Comparison of ENCODE assay signal across 1 cellular context in the genomic region with DNA sequence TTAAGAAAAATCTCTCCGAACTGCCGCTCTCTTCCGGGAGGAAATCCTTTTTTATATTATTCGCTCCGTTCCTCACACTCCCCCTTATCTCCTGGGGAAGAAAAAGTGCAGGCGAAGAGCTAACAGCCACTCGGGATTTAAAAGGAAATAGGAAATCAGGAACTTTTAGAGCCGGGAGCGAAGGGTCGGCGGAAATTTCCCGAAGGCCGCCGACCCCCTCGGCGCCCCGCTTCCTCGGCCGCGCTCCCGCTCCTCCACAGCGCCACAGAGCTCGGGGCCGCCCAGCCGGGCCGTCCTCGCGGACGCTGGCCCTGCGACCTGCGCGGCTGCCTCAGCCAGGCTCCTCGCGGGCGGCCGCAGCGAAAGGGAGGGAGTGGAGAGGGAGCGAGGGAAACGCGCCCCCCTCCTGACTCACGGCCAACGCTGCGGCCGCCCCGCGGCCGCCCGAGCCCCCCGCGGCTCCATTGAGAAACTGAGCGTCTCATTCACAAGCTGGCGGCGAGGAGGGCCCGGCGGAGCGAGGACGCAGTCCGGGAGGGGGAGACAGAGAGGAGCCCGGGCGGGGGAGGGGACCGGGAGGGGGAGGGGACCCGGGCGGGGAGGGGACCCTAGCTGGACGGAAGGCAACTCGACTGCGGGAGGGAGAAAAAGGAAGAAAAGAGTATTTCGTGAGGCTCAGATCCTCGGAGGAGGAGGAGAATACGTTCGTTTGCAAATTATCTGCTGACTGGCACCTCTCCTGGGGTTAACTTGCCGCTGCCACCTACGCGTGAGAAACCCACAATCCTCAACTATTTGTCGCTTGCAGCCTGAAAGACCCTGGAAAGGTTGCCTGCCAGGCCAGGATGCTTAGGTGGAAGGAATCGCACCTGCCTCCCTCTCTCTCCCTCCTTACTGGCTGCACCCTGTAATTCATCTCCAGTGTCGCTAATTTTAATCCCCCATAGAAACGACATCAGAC.
A peak's percentile ranks its signal among the peaks of the same experiment; 100 is the strongest.
TF ChIP-seq lines count a peak whose summit lies in the region.

A gene (minus strand): TSS at position 368 of the 961 bp plus-strand sequence. CDS start 539 bp downstream, outside the sequence.

TF ChIP-seq in HEK293, 187 proteins besides CTCF, POLR2A, EP300 and RAD21 (continued from another document):
- TF ChIP-seq, protein P1, sequence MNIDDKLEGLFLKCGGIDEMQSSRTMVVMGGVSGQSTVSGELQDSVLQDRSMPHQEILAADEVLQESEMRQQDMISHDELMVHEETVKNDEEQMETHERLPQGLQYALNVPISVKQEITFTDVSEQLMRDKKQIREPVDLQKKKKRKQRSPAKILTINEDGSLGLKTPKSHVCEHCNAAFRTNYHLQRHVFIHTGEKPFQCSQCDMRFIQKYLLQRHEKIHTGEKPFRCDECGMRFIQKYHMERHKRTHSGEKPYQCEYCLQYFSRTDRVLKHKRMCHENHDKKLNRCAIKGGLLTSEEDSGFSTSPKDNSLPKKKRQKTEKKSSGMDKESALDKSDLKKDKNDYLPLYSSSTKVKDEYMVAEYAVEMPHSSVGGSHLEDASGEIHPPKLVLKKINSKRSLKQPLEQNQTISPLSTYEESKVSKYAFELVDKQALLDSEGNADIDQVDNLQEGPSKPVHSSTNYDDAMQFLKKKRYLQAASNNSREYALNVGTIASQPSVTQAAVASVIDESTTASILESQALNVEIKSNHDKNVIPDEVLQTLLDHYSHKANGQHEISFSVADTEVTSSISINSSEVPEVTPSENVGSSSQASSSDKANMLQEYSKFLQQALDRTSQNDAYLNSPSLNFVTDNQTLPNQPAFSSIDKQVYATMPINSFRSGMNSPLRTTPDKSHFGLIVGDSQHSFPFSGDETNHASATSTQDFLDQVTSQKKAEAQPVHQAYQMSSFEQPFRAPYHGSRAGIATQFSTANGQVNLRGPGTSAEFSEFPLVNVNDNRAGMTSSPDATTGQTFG (tag by site-specific recombination; IDR thresholded peaks at IDR 0.05; ENCODE audit: borderline replicate concordance), result no peak
- TF ChIP-seq, protein P2, sequence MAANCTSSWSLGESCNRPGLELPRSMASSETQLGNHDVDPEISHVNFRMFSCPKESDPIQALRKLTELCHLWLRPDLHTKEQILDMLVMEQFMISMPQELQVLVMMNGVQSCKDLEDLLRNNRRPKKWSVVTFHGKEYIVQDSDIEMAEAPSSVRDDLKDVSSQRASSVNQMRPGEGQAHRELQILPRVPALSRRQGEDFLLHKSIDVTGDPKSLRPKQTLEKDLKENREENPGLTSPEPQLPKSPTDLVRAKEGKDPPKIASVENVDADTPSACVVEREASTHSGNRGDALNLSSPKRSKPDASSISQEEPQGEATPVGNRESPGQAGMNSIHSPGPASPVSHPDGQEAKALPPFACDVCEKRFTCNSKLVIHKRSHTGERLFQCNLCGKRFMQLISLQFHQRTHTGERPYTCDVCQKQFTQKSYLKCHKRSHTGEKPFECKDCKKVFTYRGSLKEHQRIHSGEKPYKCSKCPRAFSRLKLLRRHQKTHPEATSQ (tag by site-specific recombination; IDR thresholded peaks at IDR 0.05), result no peak
- 0 out of 2 replicates have a peak, but pooled peaks have one; percentile 11 for TF ChIP-seq ZNF37A (tag by site-specific recombination; IDR thresholded peaks at IDR 0.05)
